Comparison of ENCODE assay signal across 8 cellular contexts in genomic region chr19:54478677-54479266, GRCh38. TPM values are rescaled to one million over a fixed set of nuclear protein-coding genes. Genes with fewer than 3 reads are reported as not detected.
DNase-seq lines count a peak whose midpoint lies in the region; ATAC-seq and TF ChIP-seq lines count a peak whose summit lies in the region.

No MANE protein-coding gene starts in this region.

- in situ Hi-C loops in KBM-7 (cut with MboI; ENCODE audit: low pct_unique_long_range_greater_than_20kb, low sequenced_read_pairs) (loop anchor here (25.0 kb wide), 1 partner anchor 384 kb away; the partner anchor contains the start of genes FCAR and KIR3DL2), SK-MEL-5 (cut with HindIII; ENCODE audit: low pct_unique_long_range_greater_than_20kb, low sequenced_read_pairs) (no loop called here)

- TF ChIP-seq CTCF in fibroblast of mammary gland (conservative IDR thresholded peaks at IDR 0.05; ENCODE audit: control insufficient read depth, insufficient read depth, low read depth, low read length) (peak; percentile 69), prostate gland (IDR thresholded peaks at IDR 0.05) (peak in 3 of 4 experiments; percentile 33 to 57 (median 38))

- ATAC-seq in GM18858 (IDR thresholded peaks at IDR 0.05; ENCODE audit: unreplicated experiment), result no peak

- intact Hi-C loops in prostate gland (cut with DNase I), result no loop called here

- H3K4me1 ChIP-seq in prostate gland (replicated peaks), result no peaks in the 10 kb centered on the region

- no peaks in the 10 kb centered on the region for H3K9me3 ChIP-seq in prostate gland

- H3K4me3 ChIP-seq in fibroblast of mammary gland (ENCODE audit: control insufficient read depth, low read depth, low read length) (no peak overlapping the region), prostate gland (no peak overlapping the region)

- 12% methylated on average over 10 of the region's 10 CpGs for WGBS in prostate gland

- no peak overlapping the region for H3K27ac ChIP-seq in prostate gland

- TF ChIP-seq POLR2A in prostate gland (IDR thresholded peaks at IDR 0.05), result no peak

- DNase-seq in NCI-H446 (lab: John Stamatoyannopoulos, UW) (peak; percentile 26 to 52), NCI-H446 treated with DMSO at 0.1 percent for 48 hours (lab: John Stamatoyannopoulos, UW) (no peak), KBM-7 (peak; percentile 68), SK-MEL-5 (ENCODE audit: low read depth, low spot score) (peak; percentile 62), fibroblast of mammary gland (ENCODE audit: low read depth) (peak; percentile 60), prostate gland (ENCODE audit: low spot score) (no peak), GM19238 (ENCODE audit: insufficient read length, low spot score) (no peak)

- no peaks in the 10 kb centered on the region for H3K36me3 ChIP-seq in prostate gland

- H3K27me3 ChIP-seq in prostate gland (replicated peaks; ENCODE audit: insufficient read depth), result no peaks in the 10 kb centered on the region

RNA-seq across cellular contexts. Expression of gene CDC42EP5, which starts 5.7 kb away (rescaled TPM):
- 0.26 and 0.43 TPM in 2 replicates for total RNA-seq in SK-MEL-5 (2014; rRNA removed; shearing (Covaris generic))
- polyA plus RNA-seq in SK-MEL-5 (2015; cell fraction: cytosol; rRNA removed), result 0.12 and 0.87 TPM in 2 replicates
- polyA plus RNA-seq in SK-MEL-5 (2015; cell fraction: nucleus; rRNA removed), result 2.2 TPM in 1 of 2 replicates, not detected in the other
- 100 to 1,000 TPM; 102 to 193 TPM for total RNA-seq in prostate gland

RNA-seq across cellular contexts. Expression of gene LENG9, which starts 15.2 kb away (rescaled TPM):
- 6.1 and 7.2 TPM in 2 replicates for total RNA-seq in SK-MEL-5 (2014; rRNA removed; shearing (Covaris generic))
- 7.9 and 9.2 TPM in 2 replicates for polyA plus RNA-seq in SK-MEL-5 (2015; cell fraction: cytosol; rRNA removed)
- 1.5 and 3.3 TPM in 2 replicates for polyA plus RNA-seq in SK-MEL-5 (2015; cell fraction: nucleus; rRNA removed)
- 10 to 100 TPM; 18.6 to 22.2 TPM for total RNA-seq in prostate gland

RNA-seq across cellular contexts. Expression of gene LAIR2, which starts 23.9 kb away (rescaled TPM):
- not detected in 2 replicates for total RNA-seq in SK-MEL-5 (2014; rRNA removed; shearing (Covaris generic))
- polyA plus RNA-seq in SK-MEL-5 (2015; cell fraction: cytosol; rRNA removed), result not detected in 2 replicates
- polyA plus RNA-seq in SK-MEL-5 (2015; cell fraction: nucleus; rRNA removed), result not detected in 2 replicates
- total RNA-seq in prostate gland, result not detected

RNA-seq across cellular contexts. Expression of gene LENG8, which starts 29.8 kb away (rescaled TPM):
- total RNA-seq in SK-MEL-5 (2014; rRNA removed; shearing (Covaris generic)), result 7.8 and 8.5 TPM in 2 replicates
- 28.4 and 32.4 TPM in 2 replicates for polyA plus RNA-seq in SK-MEL-5 (2015; cell fraction: cytosol; rRNA removed)
- 426 and 471 TPM in 2 replicates for polyA plus RNA-seq in SK-MEL-5 (2015; cell fraction: nucleus; rRNA removed)
- total RNA-seq in prostate gland, result 100 to 1,000 TPM; 111 to 292 TPM

Comparison
In these comparisons a context has a peak if more than half of its experiments do, and no peak if none do; other contexts are left out.
1. DNase-seq: peak in NCI-H446 (2 of 2), KBM-7 (single experiment), SK-MEL-5 (single experiment) and fibroblast of mammary gland (single experiment); none in NCI-H446 treated with DMSO at 0.1 percent for 48 hours (single experiment), prostate gland (single experiment) and GM19238 (single experiment).
2. RNA of gene CDC42EP5, which starts 5.7 kb away (total RNA-seq): 102 to 193 TPM in prostate gland; 0.26 to 0.43 TPM in SK-MEL-5; every median in the first group is over 10 times any median in the second.